ENCODE assay signal across 1 cellular context in genomic region chr18:55494441-55494840, GRCh38.
TF ChIP-seq lines count a peak whose summit lies in the region.

No MANE protein-coding gene starts in this region.

TF ChIP-seq in IMR-90, 13 proteins besides CTCF, POLR2A, EP300 and RAD21 (continued from another document):
- TF ChIP-seq, protein P1, sequence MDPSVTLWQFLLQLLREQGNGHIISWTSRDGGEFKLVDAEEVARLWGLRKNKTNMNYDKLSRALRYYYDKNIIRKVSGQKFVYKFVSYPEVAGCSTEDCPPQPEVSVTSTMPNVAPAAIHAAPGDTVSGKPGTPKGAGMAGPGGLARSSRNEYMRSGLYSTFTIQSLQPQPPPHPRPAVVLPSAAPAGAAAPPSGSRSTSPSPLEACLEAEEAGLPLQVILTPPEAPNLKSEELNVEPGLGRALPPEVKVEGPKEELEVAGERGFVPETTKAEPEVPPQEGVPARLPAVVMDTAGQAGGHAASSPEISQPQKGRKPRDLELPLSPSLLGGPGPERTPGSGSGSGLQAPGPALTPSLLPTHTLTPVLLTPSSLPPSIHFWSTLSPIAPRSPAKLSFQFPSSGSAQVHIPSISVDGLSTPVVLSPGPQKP (IDR thresholded peaks at IDR 0.05; ENCODE audit: borderline replicate concordance, low read depth, low read length): no peak
- TF ChIP-seq SMC3 (IDR thresholded peaks at IDR 0.05; ENCODE audit: low read depth, low read length) (no peak), RCOR1 (IDR thresholded peaks at IDR 0.05; ENCODE audit: insufficient replicate concordance, low read length) (no peak), CHD1 (IDR thresholded peaks at IDR 0.05; ENCODE audit: low read depth, low read length) (no peak), CEBPB (IDR thresholded peaks at IDR 0.05; ENCODE audit: low read depth, low read length) (no peak), NFE2L2 (IDR thresholded peaks at IDR 0.05; ENCODE audit: low read depth, low read length) (no peak), MAZ (IDR thresholded peaks at IDR 0.05; ENCODE audit: borderline replicate concordance, low read depth, low read length) (no peak), RFX5 (IDR thresholded peaks at IDR 0.05; ENCODE audit: low read depth, low read length) (no peak)
